Comparison of ENCODE assay signal across 8 cellular contexts in the genomic region with DNA sequence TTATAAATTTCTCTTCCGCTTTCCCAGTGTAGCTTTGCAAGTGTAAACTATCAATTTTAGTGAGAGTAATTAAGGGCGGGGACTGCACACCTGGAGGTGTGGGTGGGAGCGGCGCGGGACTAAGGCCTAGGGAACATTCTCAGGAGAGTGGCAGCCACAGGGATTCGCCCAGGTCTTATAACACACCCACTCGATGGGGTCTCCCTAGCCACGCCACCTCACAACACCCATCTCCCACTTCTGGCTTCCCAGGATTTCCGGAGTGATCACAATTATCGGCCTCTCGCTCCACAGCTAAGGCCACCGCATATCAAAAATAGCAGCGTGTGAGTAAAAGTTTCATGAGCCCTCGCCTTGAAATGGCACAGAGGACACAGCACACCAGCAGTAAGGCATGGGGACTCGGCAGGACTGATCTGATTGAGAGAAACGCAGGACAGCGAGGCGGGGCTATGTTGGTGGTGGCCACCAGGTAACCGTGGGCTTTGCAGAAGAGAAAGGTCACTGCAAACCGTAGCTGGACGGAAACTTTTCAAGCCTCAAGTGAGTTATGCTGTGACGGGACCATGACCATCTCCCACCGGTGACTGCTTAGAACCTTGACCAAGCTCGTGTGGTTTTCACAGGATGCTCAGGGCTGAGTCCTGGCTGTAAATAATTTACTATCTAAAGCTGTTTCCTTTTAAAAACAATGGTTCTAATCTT. TPM values are rescaled to one million over a fixed set of nuclear protein-coding genes. Genes with fewer than 3 reads are reported as not detected.
DNase-seq lines count a peak whose midpoint lies in the region; ATAC-seq and TF ChIP-seq lines count a peak whose summit lies in the region.

No MANE protein-coding gene starts in this region.

- WGBS in gastroesophageal sphincter (ENCODE audit: low coverage in 1 of 2), 2 donors = 42 to 49% methylated on average over 13 to 14 of the region's 24 CpGs

- H3K27ac ChIP-seq in Peyer's patch (peak overlapping the region; percentile 74 to 92 (median 89)), gastroesophageal sphincter (peak overlapping the region in 3 of 4 donors; percentile 85 to 88 (median 88))

- no peaks in the 10 kb centered on the region for H3K36me3 ChIP-seq in Peyer's patch
- no peaks in the 10 kb centered on the region for H3K36me3 ChIP-seq in gastroesophageal sphincter

- H3K4me3 ChIP-seq in Peyer's patch (peak overlapping the region in 3 of 4 donors; percentile 59 to 94 (median 84)), gastroesophageal sphincter (peak overlapping the region; percentile 52 to 72)

- no peaks in the 10 kb centered on the region for H3K27me3 ChIP-seq in Peyer's patch
- H3K27me3 ChIP-seq in gastroesophageal sphincter = peaks cover 45% of the 10 kb centered on the region

- H3K9me3 ChIP-seq in Peyer's patch (no peaks in the 10 kb centered on the region), gastroesophageal sphincter (no peaks in the 10 kb centered on the region)

- TF ChIP-seq CTCF in Peyer's patch (IDR thresholded peaks at IDR 0.05) (no peak), gastroesophageal sphincter (IDR thresholded peaks at IDR 0.05) (no peak)

- peaks cover 0 to 3% (median 0%) of the 10 kb centered on the region in 4 donors for H3K4me1 ChIP-seq in Peyer's patch
- peaks cover 0 to 23% (median 0%) of the 10 kb centered on the region in 3 donors for H3K4me1 ChIP-seq in gastroesophageal sphincter

- TF ChIP-seq EP300 in gastroesophageal sphincter (IDR thresholded peaks at IDR 0.05) = no peak

- ATAC-seq in GM18867 (IDR thresholded peaks at IDR 0.05; ENCODE audit: unreplicated experiment) = peak; percentile 60
- ATAC-seq in gastroesophageal sphincter = no peak
- no peak for ATAC-seq in HG03521 (IDR thresholded peaks at IDR 0.05; ENCODE audit: unreplicated experiment)

- TF ChIP-seq POLR2A in Peyer's patch (IDR thresholded peaks at IDR 0.05) = no peak
- TF ChIP-seq POLR2A in gastroesophageal sphincter (IDR thresholded peaks at IDR 0.05) = no peak

- peak in 2 of 3 donors; percentile 50 to 60 for DNase-seq in Peyer's patch
- DNase-seq in renal cortical epithelial cell (ENCODE audit: low read depth) = peak; percentile 74
- no peak for DNase-seq in GF-D8 (lab: John Stamatoyannopoulos, UW)
- no peak for DNase-seq in SW 1271 (lab: John Stamatoyannopoulos, UW)
- DNase-seq in HPDE6-E6E7 (ENCODE audit: extremely low spot score) = no peak

RNA-seq across cellular contexts. Expression of gene LPAR1, which starts 1.1 kb away (rescaled TPM):
- 10 to 100 TPM; 25.0 to 56.1 (median 31.9) TPM for total RNA-seq in Peyer's patch
- total RNA-seq in gastroesophageal sphincter = 10 to 100 TPM; 27.1 to 65.4 (median 47.6) TPM
- 9.4 and 16.4 TPM in 2 replicates for total RNA-seq in renal cortical epithelial cell

Comparison
In these comparisons a context has a peak if more than half of its experiments do, and no peak if none do; other contexts are left out.
1. DNase-seq: peak in Peyer's patch (2 of 3) and renal cortical epithelial cell (single experiment); none in GF-D8 (single experiment), SW 1271 (0 of 2) and HPDE6-E6E7 (single experiment).